Comparison of ENCODE assay signal across 8 cellular contexts in genomic region chr13:99436686-99437416, GRCh38.
A peak's percentile ranks its signal among the peaks of the same experiment; 100 is the strongest.
DNase-seq lines count a peak whose midpoint lies in the region; ATAC-seq lines count a peak whose summit lies in the region.

No MANE protein-coding gene starts in this region.

- peaks cover 51% of the 10 kb centered on the region for H3K4me1 Mint-ChIP-seq in central memory CD8-positive, alpha-beta T cell

- H3K4me3 Mint-ChIP-seq in central memory CD8-positive, alpha-beta T cell, result peak overlapping the region; percentile 18

- DNase-seq in AG08395 (ENCODE audit: low spot score) (peak; percentile 85), NCI-H446 treated with DMSO at 0.1 percent for 48 hours (lab: John Stamatoyannopoulos, UW) (peak; percentile 36), left lobe of liver (ENCODE audit: low spot score) (peak; percentile 85)
- DNase-seq in activated CD4-positive, alpha-beta T cell treated with anti-CD3 and anti-CD28 coated beads for 1 hour, result peak; percentile 93
- peak; percentile 94 to 98 for DNase-seq in central memory CD8-positive, alpha-beta T cell (ENCODE audit: low spot score in 2 of 2)
- peak; percentile 97 for DNase-seq in stimulated activated CD4-positive, alpha-beta T cell treated with anti-CD3 and anti-CD28 coated beads, Interleukin-4, amount 100 ng/mL, for 24 hours

- H3K27ac Mint-ChIP-seq in central memory CD8-positive, alpha-beta T cell (ENCODE audit: low read depth), result peak overlapping the region; percentile 73

- H3K36me3 Mint-ChIP-seq in central memory CD8-positive, alpha-beta T cell (ENCODE audit: insufficient read depth), result peaks cover 20% of the 10 kb centered on the region

- no peaks in the 10 kb centered on the region for H3K9me3 Mint-ChIP-seq in central memory CD8-positive, alpha-beta T cell

- ATAC-seq in GM18868 (IDR thresholded peaks at IDR 0.05; ENCODE audit: unreplicated experiment) (peak; percentile 43), HG03378 (IDR thresholded peaks at IDR 0.05; ENCODE audit: unreplicated experiment) (peak; percentile 42), left lobe of liver (peak; percentile 96)
- ATAC-seq in central memory CD8-positive, alpha-beta T cell (replicated peaks; ENCODE audit: extremely low read depth, poor library complexity, severe bottlenecking), result peak; percentile 52

- no peaks in the 10 kb centered on the region for H3K27me3 Mint-ChIP-seq in central memory CD8-positive, alpha-beta T cell

Comparison
In these comparisons a context has a peak if more than half of its experiments do, and no peak if none do; other contexts are left out.
1. Peak in every context shown above with its lines: DNase-seq and ATAC-seq.
2. DNase-seq: peak in every context shown above with its lines; median percentile 97 in stimulated activated CD4-positive, alpha-beta T cell treated with anti-CD3 and anti-CD28 coated beads, Interleukin-4, amount 100 ng/mL, for 24 hours; 96 in central memory CD8-positive, alpha-beta T cell; 93 in activated CD4-positive, alpha-beta T cell treated with anti-CD3 and anti-CD28 coated beads for 1 hour; 85 in AG08395; 85 in left lobe of liver; 36 in NCI-H446 treated with DMSO at 0.1 percent for 48 hours.
3. ATAC-seq: peak in every context shown above with its lines; median percentile 96 in left lobe of liver; 52 in central memory CD8-positive, alpha-beta T cell; 43 in GM18868; 42 in HG03378.